Comparison of ENCODE assay signal across 14 cellular contexts in the genomic region with DNA sequence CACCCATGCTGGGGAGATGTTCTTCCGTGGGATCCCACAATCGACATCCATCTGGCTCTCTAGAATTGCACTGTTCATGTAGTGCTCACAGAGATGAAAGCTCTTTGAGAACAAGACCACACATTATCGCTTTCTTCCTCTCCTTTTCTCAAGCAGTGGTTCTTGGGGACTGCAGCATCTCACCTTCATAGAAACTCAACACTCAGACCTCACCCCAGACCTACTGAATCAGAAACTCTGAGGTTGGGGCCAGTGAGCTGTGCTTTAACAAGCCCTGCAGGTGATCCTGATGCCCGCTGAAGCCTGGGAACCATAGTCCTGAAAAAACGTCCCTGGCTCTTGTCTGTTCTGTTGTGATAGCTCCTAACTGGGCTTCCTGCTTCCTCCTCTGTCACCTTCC.
A peak's percentile ranks its signal among the peaks of the same experiment; 100 is the strongest.
DNase-seq lines count a peak whose midpoint lies in the region; ATAC-seq and TF ChIP-seq lines count a peak whose summit lies in the region.
"Had no signal": no experiment of that assay in that cellular context is flagged by ENCODE, and none has a peak within 500 bp of the region (broad histone marks: within the 10 kb centered on the region; RNA-seq: fewer than 3 reads in every experiment).

No MANE protein-coding gene starts in this region.

- no peak for DNase-seq in activated naive CD4-positive, alpha-beta T cell treated with anti-CD3 and anti-CD28 coated beads, Interleukin-2, amount 50 U/mL, for 16 hours
- DNase-seq in activated naive CD8-positive, alpha-beta T cell treated with anti-CD3 and anti-CD28 coated beads, Interleukin-2, amount 50 U/mL, for 24 hours = no peak
- DNase-seq in uterus = no peak
- DNase-seq in mucosa of gallbladder (ENCODE audit: low spot score) = no peak
- DNase-seq in AML-193 (lab: John Stamatoyannopoulos, UW) = no peak
- DNase-seq: amygdala, glutamatergic neuron, kidney, NCI-H2107, ovary, SHP77 had no signal

- no peaks in the 10 kb centered on the region for H3K36me3 Mint-ChIP-seq in activated naive CD4-positive, alpha-beta T cell treated with anti-CD3 and anti-CD28 coated beads, Interleukin-2, amount 50 U/mL, for 24 hours
- no peaks in the 10 kb centered on the region for H3K36me3 Mint-ChIP-seq in activated naive CD8-positive, alpha-beta T cell treated with anti-CD3 and anti-CD28 coated beads, Interleukin-2, amount 50 U/mL, for 24 hours (ENCODE audit: low read depth)

- no peak for TF ChIP-seq POLR2A in uterus (IDR thresholded peaks at IDR 0.05)

- peaks cover 0 to 13% of the 10 kb centered on the region in 2 donors for H3K4me1 ChIP-seq in uterus

- peak overlapping the region; percentile 58 to 66 for H3K27ac ChIP-seq in uterus
- H3K27ac ChIP-seq: ovary had no signal

- no peaks in the 10 kb centered on the region for H3K27me3 Mint-ChIP-seq in activated naive CD4-positive, alpha-beta T cell treated with anti-CD3 and anti-CD28 coated beads, Interleukin-2, amount 50 U/mL, for 24 hours
- H3K27me3 Mint-ChIP-seq in activated naive CD8-positive, alpha-beta T cell treated with anti-CD3 and anti-CD28 coated beads, Interleukin-2, amount 50 U/mL, for 24 hours = no peaks in the 10 kb centered on the region

- H3K9me3 ChIP-seq in uterus = no peaks in the 10 kb centered on the region
- H3K9me3 ChIP-seq: ovary had no signal

- no peak for TF ChIP-seq CTCF in uterus (IDR thresholded peaks at IDR 0.05)

- peaks cover 40% of the 10 kb centered on the region for H3K4me1 Mint-ChIP-seq in activated naive CD4-positive, alpha-beta T cell treated with anti-CD3 and anti-CD28 coated beads, Interleukin-2, amount 50 U/mL, for 24 hours
- H3K4me1 Mint-ChIP-seq in activated naive CD8-positive, alpha-beta T cell treated with anti-CD3 and anti-CD28 coated beads, Interleukin-2, amount 50 U/mL, for 24 hours = peaks cover 39% of the 10 kb centered on the region

- peak overlapping the region; percentile 84 for H3K27ac Mint-ChIP-seq in activated naive CD4-positive, alpha-beta T cell treated with anti-CD3 and anti-CD28 coated beads, Interleukin-2, amount 50 U/mL, for 24 hours
- H3K27ac Mint-ChIP-seq in activated naive CD8-positive, alpha-beta T cell treated with anti-CD3 and anti-CD28 coated beads, Interleukin-2, amount 50 U/mL, for 24 hours = peak overlapping the region; percentile 70

- no peak overlapping the region for H3K4me3 ChIP-seq in uterus
- H3K4me3 ChIP-seq: ovary had no signal

- no peaks in the 10 kb centered on the region for H3K27me3 ChIP-seq in uterus
- H3K27me3 ChIP-seq: ovary had no signal

- no peaks in the 10 kb centered on the region for H3K9me3 Mint-ChIP-seq in activated naive CD4-positive, alpha-beta T cell treated with anti-CD3 and anti-CD28 coated beads, Interleukin-2, amount 50 U/mL, for 24 hours
- H3K9me3 Mint-ChIP-seq in activated naive CD8-positive, alpha-beta T cell treated with anti-CD3 and anti-CD28 coated beads, Interleukin-2, amount 50 U/mL, for 24 hours = no peaks in the 10 kb centered on the region

- intact Hi-C loops in uterus (cut with DNase I; ENCODE audit: low total_unique reads) = no loop called here

- peak overlapping the region; percentile 53 for H3K4me3 Mint-ChIP-seq in activated naive CD4-positive, alpha-beta T cell treated with anti-CD3 and anti-CD28 coated beads, Interleukin-2, amount 50 U/mL, for 24 hours
- no peak overlapping the region for H3K4me3 Mint-ChIP-seq in activated naive CD8-positive, alpha-beta T cell treated with anti-CD3 and anti-CD28 coated beads, Interleukin-2, amount 50 U/mL, for 24 hours

- H3K36me3 ChIP-seq in uterus = no peaks in the 10 kb centered on the region
- H3K36me3 ChIP-seq: ovary had no signal

- ATAC-seq in HG03045 (IDR thresholded peaks at IDR 0.05; ENCODE audit: unreplicated experiment) (peak; percentile 42), GM18907 (IDR thresholded peaks at IDR 0.05; ENCODE audit: unreplicated experiment) (no peak)
- ATAC-seq in activated naive CD8-positive, alpha-beta T cell treated with anti-CD3 and anti-CD28 coated beads, Interleukin-2, amount 50 U/mL, for 24 hours = peak; percentile 26
